Comparison of ENCODE assay signal across 1 cellular context in the genomic region with DNA sequence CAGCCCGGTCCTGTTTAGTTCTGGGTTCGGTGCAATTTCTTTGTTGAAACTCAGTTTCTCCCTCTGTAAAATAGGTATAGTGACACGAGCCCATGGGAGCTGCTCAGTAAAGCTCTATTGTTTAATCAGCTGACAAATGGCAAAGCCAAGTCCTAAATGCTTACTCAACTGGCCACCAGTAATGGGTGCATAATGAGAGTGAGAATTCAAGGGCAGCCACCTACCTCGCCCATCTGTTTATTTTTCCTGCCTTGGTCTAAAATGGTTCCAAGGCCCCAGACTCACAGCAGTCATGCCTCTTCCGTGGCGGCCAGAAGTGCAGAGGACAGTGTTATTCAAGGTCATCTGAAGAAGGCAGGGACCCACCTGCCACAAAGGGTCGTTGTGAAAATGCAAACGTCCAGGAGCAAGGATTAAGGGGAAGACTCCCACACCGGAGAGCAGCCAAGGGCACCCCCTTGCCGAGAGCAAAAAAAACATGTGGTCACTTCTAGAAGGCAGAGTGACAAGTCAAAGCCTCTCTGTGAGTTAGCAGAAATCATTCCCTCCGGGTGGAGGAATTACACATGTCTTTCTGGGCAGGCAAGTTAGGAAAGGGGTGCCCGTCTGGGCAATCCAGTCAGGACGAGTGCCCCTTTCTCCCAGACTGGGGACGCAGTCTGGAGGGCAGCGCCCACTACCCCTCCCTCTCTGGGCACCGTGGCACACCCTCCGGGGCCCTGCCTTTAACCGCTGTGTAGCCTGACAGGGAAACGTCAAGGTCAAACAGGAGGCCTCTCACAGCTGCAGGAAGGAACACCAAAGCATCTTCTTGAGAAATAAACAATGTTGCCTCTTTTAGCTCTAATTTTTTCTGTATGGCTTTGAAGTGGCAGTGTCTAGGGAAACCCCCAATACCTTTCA.
TF ChIP-seq lines count a peak whose summit lies in the region.

No MANE protein-coding gene starts in this region.

TF ChIP-seq in HepG2, 621 proteins besides CTCF, POLR2A, EP300 and RAD21 (continued from another document and continues in another):
- TF ChIP-seq, protein P1, sequence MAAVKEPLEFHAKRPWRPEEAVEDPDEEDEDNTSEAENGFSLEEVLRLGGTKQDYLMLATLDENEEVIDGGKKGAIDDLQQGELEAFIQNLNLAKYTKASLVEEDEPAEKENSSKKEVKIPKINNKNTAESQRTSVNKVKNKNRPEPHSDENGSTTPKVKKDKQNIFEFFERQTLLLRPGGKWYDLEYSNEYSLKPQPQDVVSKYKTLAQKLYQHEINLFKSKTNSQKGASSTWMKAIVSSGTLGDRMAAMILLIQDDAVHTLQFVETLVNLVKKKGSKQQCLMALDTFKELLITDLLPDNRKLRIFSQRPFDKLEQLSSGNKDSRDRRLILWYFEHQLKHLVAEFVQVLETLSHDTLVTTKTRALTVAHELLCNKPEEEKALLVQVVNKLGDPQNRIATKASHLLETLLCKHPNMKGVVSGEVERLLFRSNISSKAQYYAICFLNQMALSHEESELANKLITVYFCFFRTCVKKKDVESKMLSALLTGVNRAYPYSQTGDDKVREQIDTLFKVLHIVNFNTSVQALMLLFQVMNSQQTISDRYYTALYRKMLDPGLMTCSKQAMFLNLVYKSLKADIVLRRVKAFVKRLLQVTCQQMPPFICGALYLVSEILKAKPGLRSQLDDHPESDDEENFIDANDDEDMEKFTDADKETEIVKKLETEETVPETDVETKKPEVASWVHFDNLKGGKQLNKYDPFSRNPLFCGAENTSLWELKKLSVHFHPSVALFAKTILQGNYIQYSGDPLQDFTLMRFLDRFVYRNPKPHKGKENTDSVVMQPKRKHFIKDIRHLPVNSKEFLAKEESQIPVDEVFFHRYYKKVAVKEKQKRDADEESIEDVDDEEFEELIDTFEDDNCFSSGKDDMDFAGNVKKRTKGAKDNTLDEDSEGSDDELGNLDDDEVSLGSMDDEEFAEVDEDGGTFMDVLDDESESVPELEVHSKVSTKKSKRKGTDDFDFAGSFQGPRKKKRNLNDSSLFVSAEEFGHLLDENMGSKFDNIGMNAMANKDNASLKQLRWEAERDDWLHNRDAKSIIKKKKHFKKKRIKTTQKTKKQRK (IDR thresholded peaks at IDR 0.05; ENCODE audit: low read length) = no peak
- TF ChIP-seq ZFY (CRISPR knock-in tag; IDR thresholded peaks at IDR 0.05) (0 out of 2 replicates have a peak, but pooled peaks have one; percentile 11), ZNF496 (CRISPR knock-in tag; IDR thresholded peaks at IDR 0.05; ENCODE audit: insufficient replicate concordance) (no peak), SRF (IDR thresholded peaks at IDR 0.05; ENCODE audit: low read depth, low read length) (no peak), REPIN1 (CRISPR knock-in tag; IDR thresholded peaks at IDR 0.05; ENCODE audit: borderline replicate concordance, low read depth) (no peak), NFKB2 (CRISPR knock-in tag; IDR thresholded peaks at IDR 0.05; ENCODE audit: borderline replicate concordance) (0 out of 2 replicates have a peak, but pooled peaks have one; percentile 51), KLF11 (CRISPR knock-in tag; IDR thresholded peaks at IDR 0.05) (no peak), FOXP1 (IDR thresholded peaks at IDR 0.05) (no peak), FOXP1 (CRISPR knock-in tag; IDR thresholded peaks at IDR 0.05) (0 out of 2 replicates have a peak, but pooled peaks have one; percentile 22), ZNF788 (CRISPR knock-in tag; IDR thresholded peaks at IDR 0.05; ENCODE audit: borderline replicate concordance) (peak; percentile 58; the same call in 1 of the 2 replicates), ISL2 (CRISPR knock-in tag; IDR thresholded peaks at IDR 0.05) (0 out of 2 replicates have a peak, but pooled peaks have one; percentile 43), SOX6 (IDR thresholded peaks at IDR 0.05) (no peak), SOX6 (CRISPR knock-in tag; IDR thresholded peaks at IDR 0.05) (peak; percentile 58), ZBTB7A (CRISPR knock-in tag; IDR thresholded peaks at IDR 0.05) (peak; percentile 21; the same call in 1 of the 2 replicates), NCOA2 (CRISPR knock-in tag; IDR thresholded peaks at IDR 0.05) (peak; percentile 46), GFI1 (CRISPR knock-in tag; IDR thresholded peaks at IDR 0.05; ENCODE audit: borderline replicate concordance) (no peak), RCOR2 (CRISPR knock-in tag; IDR thresholded peaks at IDR 0.05) (peak; percentile 69), ZNF614 (CRISPR knock-in tag; IDR thresholded peaks at IDR 0.05; ENCODE audit: borderline replicate concordance) (peak; percentile 26; the same call in 1 of the 2 replicates), KDM1A (CRISPR knock-in tag; IDR thresholded peaks at IDR 0.05) (peak; percentile 62; the same call in 1 of the 2 replicates), HNF4A (CRISPR knock-in tag; IDR thresholded peaks at IDR 0.05) (peak; percentile 35; the same call in 1 of the 2 replicates), ZBTB7B (CRISPR knock-in tag; IDR thresholded peaks at IDR 0.05) (peak; percentile 50; the same call in 1 of the 2 replicates), SALL1 (CRISPR knock-in tag; IDR thresholded peaks at IDR 0.05) (peak; percentile 62), TGIF2 (CRISPR knock-in tag; IDR thresholded peaks at IDR 0.05) (no peak), ATF7-NPFF (CRISPR knock-in tag; IDR thresholded peaks at IDR 0.05; ENCODE audit: low read depth) (no peak), ZNF234 (CRISPR knock-in tag; conservative IDR thresholded peaks at IDR 0.05) (no peak)
- TF ChIP-seq, protein P2, sequence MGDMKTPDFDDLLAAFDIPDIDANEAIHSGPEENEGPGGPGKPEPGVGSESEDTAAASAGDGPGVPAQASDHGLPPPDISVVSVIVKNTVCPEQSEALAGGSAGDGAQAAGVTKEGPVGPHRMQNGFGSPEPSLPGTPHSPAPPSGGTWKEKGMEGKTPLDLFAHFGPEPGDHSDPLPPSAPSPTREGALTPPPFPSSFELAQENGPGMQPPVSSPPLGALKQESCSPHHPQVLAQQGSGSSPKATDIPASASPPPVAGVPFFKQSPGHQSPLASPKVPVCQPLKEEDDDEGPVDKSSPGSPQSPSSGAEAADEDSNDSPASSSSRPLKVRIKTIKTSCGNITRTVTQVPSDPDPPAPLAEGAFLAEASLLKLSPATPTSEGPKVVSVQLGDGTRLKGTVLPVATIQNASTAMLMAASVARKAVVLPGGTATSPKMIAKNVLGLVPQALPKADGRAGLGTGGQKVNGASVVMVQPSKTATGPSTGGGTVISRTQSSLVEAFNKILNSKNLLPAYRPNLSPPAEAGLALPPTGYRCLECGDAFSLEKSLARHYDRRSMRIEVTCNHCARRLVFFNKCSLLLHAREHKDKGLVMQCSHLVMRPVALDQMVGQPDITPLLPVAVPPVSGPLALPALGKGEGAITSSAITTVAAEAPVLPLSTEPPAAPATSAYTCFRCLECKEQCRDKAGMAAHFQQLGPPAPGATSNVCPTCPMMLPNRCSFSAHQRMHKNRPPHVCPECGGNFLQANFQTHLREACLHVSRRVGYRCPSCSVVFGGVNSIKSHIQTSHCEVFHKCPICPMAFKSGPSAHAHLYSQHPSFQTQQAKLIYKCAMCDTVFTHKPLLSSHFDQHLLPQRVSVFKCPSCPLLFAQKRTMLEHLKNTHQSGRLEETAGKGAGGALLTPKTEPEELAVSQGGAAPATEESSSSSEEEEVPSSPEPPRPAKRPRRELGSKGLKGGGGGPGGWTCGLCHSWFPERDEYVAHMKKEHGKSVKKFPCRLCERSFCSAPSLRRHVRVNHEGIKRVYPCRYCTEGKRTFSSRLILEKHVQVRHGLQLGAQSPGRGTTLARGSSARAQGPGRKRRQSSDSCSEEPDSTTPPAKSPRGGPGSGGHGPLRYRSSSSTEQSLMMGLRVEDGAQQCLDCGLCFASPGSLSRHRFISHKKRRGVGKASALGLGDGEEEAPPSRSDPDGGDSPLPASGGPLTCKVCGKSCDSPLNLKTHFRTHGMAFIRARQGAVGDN (CRISPR knock-in tag; IDR thresholded peaks at IDR 0.05) = peak; percentile 76
- TF ChIP-seq, protein P3, sequence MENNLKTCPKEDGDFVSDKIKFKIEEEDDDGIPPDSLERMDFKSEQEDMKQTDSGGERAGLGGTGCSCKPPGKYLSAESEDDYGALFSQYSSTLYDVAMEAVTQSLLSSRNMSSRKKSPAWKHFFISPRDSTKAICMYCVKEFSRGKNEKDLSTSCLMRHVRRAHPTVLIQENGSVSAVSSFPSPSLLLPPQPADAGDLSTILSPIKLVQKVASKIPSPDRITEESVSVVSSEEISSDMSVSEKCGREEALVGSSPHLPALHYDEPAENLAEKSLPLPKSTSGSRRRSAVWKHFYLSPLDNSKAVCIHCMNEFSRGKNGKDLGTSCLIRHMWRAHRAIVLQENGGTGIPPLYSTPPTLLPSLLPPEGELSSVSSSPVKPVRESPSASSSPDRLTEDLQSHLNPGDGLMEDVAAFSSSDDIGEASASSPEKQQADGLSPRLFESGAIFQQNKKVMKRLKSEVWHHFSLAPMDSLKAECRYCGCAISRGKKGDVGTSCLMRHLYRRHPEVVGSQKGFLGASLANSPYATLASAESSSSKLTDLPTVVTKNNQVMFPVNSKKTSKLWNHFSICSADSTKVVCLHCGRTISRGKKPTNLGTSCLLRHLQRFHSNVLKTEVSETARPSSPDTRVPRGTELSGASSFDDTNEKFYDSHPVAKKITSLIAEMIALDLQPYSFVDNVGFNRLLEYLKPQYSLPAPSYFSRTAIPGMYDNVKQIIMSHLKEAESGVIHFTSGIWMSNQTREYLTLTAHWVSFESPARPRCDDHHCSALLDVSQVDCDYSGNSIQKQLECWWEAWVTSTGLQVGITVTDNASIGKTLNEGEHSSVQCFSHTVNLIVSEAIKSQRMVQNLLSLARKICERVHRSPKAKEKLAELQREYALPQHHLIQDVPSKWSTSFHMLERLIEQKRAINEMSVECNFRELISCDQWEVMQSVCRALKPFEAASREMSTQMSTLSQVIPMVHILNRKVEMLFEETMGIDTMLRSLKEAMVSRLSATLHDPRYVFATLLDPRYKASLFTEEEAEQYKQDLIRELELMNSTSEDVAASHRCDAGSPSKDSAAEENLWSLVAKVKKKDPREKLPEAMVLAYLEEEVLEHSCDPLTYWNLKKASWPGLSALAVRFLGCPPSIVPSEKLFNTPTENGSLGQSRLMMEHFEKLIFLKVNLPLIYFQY (CRISPR knock-in tag; IDR thresholded peaks at IDR 0.05; ENCODE audit: borderline replicate concordance) = no peak
- TF ChIP-seq, protein P4, sequence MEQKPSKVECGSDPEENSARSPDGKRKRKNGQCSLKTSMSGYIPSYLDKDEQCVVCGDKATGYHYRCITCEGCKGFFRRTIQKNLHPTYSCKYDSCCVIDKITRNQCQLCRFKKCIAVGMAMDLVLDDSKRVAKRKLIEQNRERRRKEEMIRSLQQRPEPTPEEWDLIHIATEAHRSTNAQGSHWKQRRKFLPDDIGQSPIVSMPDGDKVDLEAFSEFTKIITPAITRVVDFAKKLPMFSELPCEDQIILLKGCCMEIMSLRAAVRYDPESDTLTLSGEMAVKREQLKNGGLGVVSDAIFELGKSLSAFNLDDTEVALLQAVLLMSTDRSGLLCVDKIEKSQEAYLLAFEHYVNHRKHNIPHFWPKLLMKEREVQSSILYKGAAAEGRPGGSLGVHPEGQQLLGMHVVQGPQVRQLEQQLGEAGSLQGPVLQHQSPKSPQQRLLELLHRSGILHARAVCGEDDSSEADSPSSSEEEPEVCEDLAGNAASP (CRISPR knock-in tag; IDR thresholded peaks at IDR 0.05; ENCODE audit: borderline replicate concordance) = peak; percentile 45; the same call in 1 of the 2 replicates
- TF ChIP-seq, protein P5, sequence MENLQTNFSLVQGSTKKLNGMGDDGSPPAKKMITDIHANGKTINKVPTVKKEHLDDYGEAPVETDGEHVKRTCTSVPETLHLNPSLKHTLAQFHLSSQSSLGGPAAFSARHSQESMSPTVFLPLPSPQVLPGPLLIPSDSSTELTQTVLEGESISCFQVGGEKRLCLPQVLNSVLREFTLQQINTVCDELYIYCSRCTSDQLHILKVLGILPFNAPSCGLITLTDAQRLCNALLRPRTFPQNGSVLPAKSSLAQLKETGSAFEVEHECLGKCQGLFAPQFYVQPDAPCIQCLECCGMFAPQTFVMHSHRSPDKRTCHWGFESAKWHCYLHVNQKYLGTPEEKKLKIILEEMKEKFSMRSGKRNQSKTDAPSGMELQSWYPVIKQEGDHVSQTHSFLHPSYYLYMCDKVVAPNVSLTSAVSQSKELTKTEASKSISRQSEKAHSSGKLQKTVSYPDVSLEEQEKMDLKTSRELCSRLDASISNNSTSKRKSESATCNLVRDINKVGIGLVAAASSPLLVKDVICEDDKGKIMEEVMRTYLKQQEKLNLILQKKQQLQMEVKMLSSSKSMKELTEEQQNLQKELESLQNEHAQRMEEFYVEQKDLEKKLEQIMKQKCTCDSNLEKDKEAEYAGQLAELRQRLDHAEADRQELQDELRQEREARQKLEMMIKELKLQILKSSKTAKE (CRISPR knock-in tag; IDR thresholded peaks at IDR 0.05; ENCODE audit: borderline replicate concordance) = 0 out of 2 replicates have a peak, but pooled peaks have one; percentile 27
- TF ChIP-seq, protein P6, sequence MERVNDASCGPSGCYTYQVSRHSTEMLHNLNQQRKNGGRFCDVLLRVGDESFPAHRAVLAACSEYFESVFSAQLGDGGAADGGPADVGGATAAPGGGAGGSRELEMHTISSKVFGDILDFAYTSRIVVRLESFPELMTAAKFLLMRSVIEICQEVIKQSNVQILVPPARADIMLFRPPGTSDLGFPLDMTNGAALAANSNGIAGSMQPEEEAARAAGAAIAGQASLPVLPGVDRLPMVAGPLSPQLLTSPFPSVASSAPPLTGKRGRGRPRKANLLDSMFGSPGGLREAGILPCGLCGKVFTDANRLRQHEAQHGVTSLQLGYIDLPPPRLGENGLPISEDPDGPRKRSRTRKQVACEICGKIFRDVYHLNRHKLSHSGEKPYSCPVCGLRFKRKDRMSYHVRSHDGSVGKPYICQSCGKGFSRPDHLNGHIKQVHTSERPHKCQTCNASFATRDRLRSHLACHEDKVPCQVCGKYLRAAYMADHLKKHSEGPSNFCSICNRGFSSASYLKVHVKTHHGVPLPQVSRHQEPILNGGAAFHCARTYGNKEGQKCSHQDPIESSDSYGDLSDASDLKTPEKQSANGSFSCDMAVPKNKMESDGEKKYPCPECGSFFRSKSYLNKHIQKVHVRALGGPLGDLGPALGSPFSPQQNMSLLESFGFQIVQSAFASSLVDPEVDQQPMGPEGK (CRISPR knock-in tag; IDR thresholded peaks at IDR 0.05) = peak; percentile 12; the same call in 1 of the 2 replicates
- TF ChIP-seq, protein P7, sequence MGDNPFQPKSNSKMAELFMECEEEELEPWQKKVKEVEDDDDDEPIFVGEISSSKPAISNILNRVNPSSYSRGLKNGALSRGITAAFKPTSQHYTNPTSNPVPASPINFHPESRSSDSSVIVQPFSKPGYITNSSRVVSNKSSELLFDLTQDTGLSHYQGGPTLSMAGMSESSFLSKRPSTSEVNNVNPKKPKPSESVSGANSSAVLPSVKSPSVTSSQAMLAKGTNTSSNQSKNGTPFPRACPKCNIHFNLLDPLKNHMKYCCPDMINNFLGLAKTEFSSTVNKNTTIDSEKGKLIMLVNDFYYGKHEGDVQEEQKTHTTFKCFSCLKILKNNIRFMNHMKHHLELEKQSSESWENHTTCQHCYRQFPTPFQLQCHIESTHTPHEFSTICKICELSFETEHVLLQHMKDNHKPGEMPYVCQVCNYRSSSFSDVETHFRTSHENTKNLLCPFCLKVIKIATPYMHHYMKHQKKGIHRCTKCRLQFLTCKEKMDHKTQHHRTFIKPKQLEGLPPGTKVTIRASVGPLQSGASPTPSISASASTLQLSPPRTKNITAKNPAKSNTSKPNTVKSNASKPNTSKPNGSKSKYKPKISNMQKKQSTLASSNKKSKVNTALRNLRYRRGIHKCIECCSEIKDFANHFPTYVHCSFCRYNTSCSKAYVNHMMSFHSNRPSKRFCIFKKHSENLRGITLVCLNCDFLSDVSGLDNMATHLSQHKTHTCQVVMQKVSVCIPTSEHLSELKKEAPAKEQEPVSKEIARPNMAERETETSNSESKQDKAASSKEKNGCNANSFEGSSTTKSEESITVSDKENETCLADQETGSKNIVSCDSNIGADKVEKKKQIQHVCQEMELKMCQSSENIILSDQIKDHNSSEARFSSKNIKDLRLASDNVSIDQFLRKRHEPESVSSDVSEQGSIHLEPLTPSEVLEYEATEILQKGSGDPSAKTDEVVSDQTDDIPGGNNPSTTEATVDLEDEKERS (CRISPR knock-in tag; IDR thresholded peaks at IDR 0.05) = peak; percentile 67; the same call in 1 of the 2 replicates
